In the genomic region with DNA sequence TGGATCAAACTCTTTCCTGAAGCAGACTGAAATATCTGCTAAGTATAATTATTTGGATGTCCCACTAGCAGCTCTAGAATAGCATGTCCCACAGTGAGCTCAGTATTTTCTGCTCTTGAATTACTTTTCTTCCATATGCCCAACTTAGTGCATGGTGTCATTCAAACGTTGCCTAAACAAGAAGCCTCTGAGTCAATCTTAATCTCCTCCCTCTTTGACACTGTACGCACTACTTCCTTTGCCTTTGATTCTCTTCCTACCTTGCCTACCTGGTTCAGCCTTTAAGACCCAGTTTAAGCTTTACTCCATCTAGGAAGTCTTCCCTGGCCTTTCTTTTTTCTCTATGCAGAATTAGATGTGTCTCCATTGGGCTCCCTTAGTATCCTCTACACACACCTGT, we compare ENCODE assay signal across 23 cellular contexts.
"Had no signal": no experiment of that assay in that cellular context is flagged by ENCODE, and none has a peak within 500 bp of the region (broad histone marks: within the 10 kb centered on the region; RNA-seq: fewer than 3 reads in every experiment).

No MANE protein-coding gene starts in this region.

- H3K27me3 ChIP-seq: Peyer's patch, SJCRH30 had no signal

- H3K4me3 ChIP-seq: Peyer's patch, SJCRH30 had no signal

- DNase-seq: activated CD4-positive, alpha-beta memory T cell treated with anti-CD3 and anti-CD28 coated beads for 36 hours; activated CD4-positive, alpha-beta T cell treated with anti-CD3 and anti-CD28 coated beads, Interleukin-2, amount 10 ng/mL, durations not matched to agents 7 days and 5 days; activated CD4-positive, CD25-positive, alpha-beta regulatory T cell treated with anti-CD3 and anti-CD28 coated beads, Interleukin-2, amount 50 U/mL, for 72 hours; activated CD8-positive, alpha-beta memory T cell treated with anti-CD3 and anti-CD28 coated beads for 24 hours; activated gamma-delta T cell treated with Interleukin-2 at 50 U/mL for 16 hours; activated T-cell treated with anti-CD3 and anti-CD28 coated beads, Interleukin-2, amount 50 U/mL, for 72 hours; aorta; KG1; MV-4-11; NCI-H1092 treated with DMSO at 0.1 percent for 48 hours; NCI-H1417 treated with DMSO at 0.1 percent for 48 hours; NCI-H1694 treated with DMSO at 0.1 percent for 48 hours; NCI-H2029 treated with DMSO at 0.1 percent for 48 hours; NCI-H510A treated with DMSO at 0.1 percent for 48 hours; NCI-H69; NK-92 treated with Interleukin-12 subunit alpha and Interleukin-12 subunit beta, amount 100 ng/mL, for 24 hours; OCI-M1; Peyer's patch; Right ventricle myocardium superior; SJCRH30; SW 1271 had no signal

- H3K27ac ChIP-seq: Peyer's patch, RWPE1, SJCRH30 had no signal

- H3K4me1 ChIP-seq: Peyer's patch, SJCRH30 had no signal

- ATAC-seq: activated T-cell treated with anti-CD3 and anti-CD28 coated beads, Interleukin-2, amount 50 U/mL, for 72 hours; SK-N-SH treated with all-trans-retinoic acid at 6 μM for 48 hours had no signal

- H3K9me3 ChIP-seq: Peyer's patch, SJCRH30 had no signal
